Comparison of ENCODE assay signal across 34 cellular contexts in genomic region chr10:96096958-96097357, GRCh38.
"Had no signal": no experiment of that assay in that cellular context is flagged by ENCODE, and none has a peak within 500 bp of the region (broad histone marks: within the 10 kb centered on the region; RNA-seq: fewer than 3 reads in every experiment).

No MANE protein-coding gene starts in this region.

- H3K27ac ChIP-seq: brain microvascular endothelial cell, colonic mucosa, SJSA1, VCaP had no signal

- H3K4me2 ChIP-seq: SK-N-SH had no signal

- H3K4me1 ChIP-seq: colonic mucosa, SJSA1 had no signal

- H3K9me3 ChIP-seq: colonic mucosa, SJSA1, SK-N-SH had no signal

- H3K36me3 ChIP-seq: brain microvascular endothelial cell, colonic mucosa, SJSA1 had no signal

- H3K9me3 Mint-ChIP-seq: activated T-cell treated with anti-CD3 and anti-CD28 coated beads, Interleukin-2, amount 50 U/mL, for 72 hours; activated T-helper 17 cell treated with anti-CD3 and anti-CD28 coated beads, Interleukin-2, amount 50 U/mL, for 72 hours had no signal

- H3K27ac Mint-ChIP-seq: activated B cell treated with CpG ODN at 0.5 μM for 24 hours; activated CD4-positive, alpha-beta memory T cell treated with anti-CD3 and anti-CD28 coated beads for 36 hours; activated CD8-positive, alpha-beta memory T cell treated with anti-CD3 and anti-CD28 coated beads, Interleukin-2, amount 10 ng/mL, durations not matched to agents 7 days and 5 days; activated naive CD8-positive, alpha-beta T cell treated with anti-CD3 and anti-CD28 coated beads for 36 hours; activated T-cell treated with anti-CD3 and anti-CD28 coated beads, Interleukin-2, amount 50 U/mL, for 72 hours; activated T-helper 17 cell treated with anti-CD3 and anti-CD28 coated beads, Interleukin-2, amount 50 U/mL, for 72 hours had no signal

- H3K9me2 ChIP-seq: SK-N-SH had no signal

- DNase-seq: activated B cell treated with CpG ODN at 0.5 μM for 24 hours; activated CD4-positive, alpha-beta memory T cell treated with anti-CD3 and anti-CD28 coated beads for 36 hours; activated CD4-positive, alpha-beta T cell treated with anti-CD3 and anti-CD28 coated beads for 4 hours; activated CD4-positive, alpha-beta T cell treated with anti-CD3 and anti-CD28 coated beads, Interleukin-2, amount 50 U/mL, for 1 hour; activated CD4-positive, CD25-positive, alpha-beta regulatory T cell treated with anti-CD3 and anti-CD28 coated beads, Interleukin-2, amount 50 U/mL, for 72 hours; activated CD8-positive, alpha-beta memory T cell treated with anti-CD3 and anti-CD28 coated beads, Interleukin-2, amount 10 ng/mL, durations not matched to agents 7 days and 5 days; activated CD8-positive, alpha-beta memory T cell treated with anti-CD3 and anti-CD28 coated beads, Interleukin-2, amount 50 U/mL, for 48 hours; activated effector memory CD4-positive, alpha-beta T cell treated with anti-CD3 and anti-CD28 coated beads, Interleukin-2, amount 50 U/mL, for 16 hours; activated naive CD4-positive, alpha-beta T cell; activated naive CD4-positive, alpha-beta T cell treated with anti-CD3 and anti-CD28 coated beads, Interleukin-2, amount 50 U/mL, for 16 hours; activated naive CD8-positive, alpha-beta T cell treated with anti-CD3 and anti-CD28 coated beads for 36 hours; activated T-cell treated with anti-CD3 and anti-CD28 coated beads, Interleukin-2, amount 50 U/mL, for 72 hours; amniotic stem cell; aorta; brain microvascular endothelial cell; colonic mucosa; NCI-H1092 treated with DMSO at 0.1 percent for 48 hours; NCI-H1417; NCI-H146; NCI-H187; NCI-H2029 treated with DMSO at 0.1 percent for 48 hours; NCI-H2107; NCI-H2171; NCI-H510A treated with DMSO at 0.1 percent for 48 hours; SHP77 treated with DMSO at 0.1 percent for 48 hours; SK-N-SH; SW 1271; T-helper 1 cell; T-helper 2 cell; T-helper 9 cell had no signal

- H3K4me3 ChIP-seq: colonic mucosa, SJSA1 had no signal

- H3K4me3 Mint-ChIP-seq: activated B cell treated with CpG ODN at 0.5 μM for 24 hours; activated CD4-positive, alpha-beta memory T cell treated with anti-CD3 and anti-CD28 coated beads for 36 hours; activated CD8-positive, alpha-beta memory T cell treated with anti-CD3 and anti-CD28 coated beads, Interleukin-2, amount 10 ng/mL, durations not matched to agents 7 days and 5 days; activated naive CD8-positive, alpha-beta T cell treated with anti-CD3 and anti-CD28 coated beads for 36 hours; activated T-cell treated with anti-CD3 and anti-CD28 coated beads, Interleukin-2, amount 50 U/mL, for 72 hours; activated T-helper 17 cell treated with anti-CD3 and anti-CD28 coated beads, Interleukin-2, amount 50 U/mL, for 72 hours; central memory CD8-positive, alpha-beta T cell had no signal

- H3K36me3 Mint-ChIP-seq: activated CD8-positive, alpha-beta memory T cell treated with anti-CD3 and anti-CD28 coated beads, Interleukin-2, amount 10 ng/mL, durations not matched to agents 7 days and 5 days had no signal

- H3K4me1 Mint-ChIP-seq: activated CD8-positive, alpha-beta memory T cell treated with anti-CD3 and anti-CD28 coated beads, Interleukin-2, amount 10 ng/mL, durations not matched to agents 7 days and 5 days; activated naive CD8-positive, alpha-beta T cell treated with anti-CD3 and anti-CD28 coated beads for 36 hours; activated T-helper 17 cell treated with anti-CD3 and anti-CD28 coated beads, Interleukin-2, amount 50 U/mL, for 72 hours; central memory CD8-positive, alpha-beta T cell had no signal

- ATAC-seq: activated CD8-positive, alpha-beta memory T cell treated with anti-CD3 and anti-CD28 coated beads, Interleukin-2, amount 10 ng/mL, durations not matched to agents 7 days and 5 days; activated T-cell treated with anti-CD3 and anti-CD28 coated beads, Interleukin-2, amount 50 U/mL, for 72 hours; activated T-helper 17 cell treated with anti-CD3 and anti-CD28 coated beads, Interleukin-2, amount 50 U/mL, for 72 hours had no signal
